In genomic region chr18:37330173-37330572, GRCh38 we compare ENCODE assay signal across 23 cellular contexts.
DNase-seq lines count a peak whose midpoint lies in the region; ATAC-seq, FAIRE-seq and TF ChIP-seq lines count a peak whose summit lies in the region.
"Had no signal": no experiment of that assay in that cellular context is flagged by ENCODE, and none has a peak within 500 bp of the region (broad histone marks: within the 10 kb centered on the region; RNA-seq: fewer than 3 reads in every experiment).

No MANE protein-coding gene starts in this region.

- no peaks in the 10 kb centered on the region for H4K20me1 ChIP-seq in HepG2 (ENCODE audit: insufficient read depth, low read length)

- no peak for TF ChIP-seq POLR2A in HepG2 (IDR thresholded peaks at IDR 0.05; ENCODE audit: insufficient read depth in 1 of 2, low read depth in 2 of 2, low read length in 2 of 2)
- no peak for TF ChIP-seq POLR2A in right lobe of liver (IDR thresholded peaks at IDR 0.05)

- TF ChIP-seq RAD21 in HepG2 (CRISPR knock-in tag; IDR thresholded peaks at IDR 0.05) = no peak

- no peaks in the 10 kb centered on the region for H3K9me3 ChIP-seq in HepG2 (ENCODE audit: low read length)
- H3K9me3 ChIP-seq in right lobe of liver = no peaks in the 10 kb centered on the region
- H3K9me3 ChIP-seq: A549 had no signal

- peak; percentile 43; the same call in 2 of the 3 replicates for ATAC-seq in HepG2
- no peak for ATAC-seq in right lobe of liver
- ATAC-seq in GM21381 (IDR thresholded peaks at IDR 0.05; ENCODE audit: unreplicated experiment) = no peak
- ATAC-seq: A549, GM23338, HCT116 had no signal

- H3K4me3 ChIP-seq in HepG2 (replicated peaks in 1 of 3; ENCODE audit: insufficient read depth in 1 of 3, low read depth in 2 of 3, low read length in 3 of 3) = no peak overlapping the region
- H3K4me3 ChIP-seq in right lobe of liver = no peak overlapping the region
- H3K4me3 ChIP-seq: A549, GM23338 had no signal

- intact Hi-C loops in HepG2 (cut with micrococcal nuclease; ENCODE audit: unreplicated experiment) (no loop called here), right lobe of liver (cut with DNase I) (no loop called here)

- H3K36me3 ChIP-seq in HepG2 (replicated peaks in 1 of 2; ENCODE audit: control insufficient read depth in 1 of 2, insufficient read depth in 2 of 2, low read length in 2 of 2) = no peaks in the 10 kb centered on the region
- no peaks in the 10 kb centered on the region for H3K36me3 ChIP-seq in right lobe of liver

- H2AFZ ChIP-seq in HepG2 (ENCODE audit: low read length) = no peak overlapping the region
- H2AFZ ChIP-seq: GM23338 had no signal

- TF ChIP-seq EP300 in HepG2 (IDR thresholded peaks at IDR 0.05; ENCODE audit: low read depth in 2 of 2, low read length in 2 of 2) (no peak), HepG2 (CRISPR knock-in tag; IDR thresholded peaks at IDR 0.05; ENCODE audit: borderline replicate concordance) (no peak)

- H3K27me3 ChIP-seq in HepG2 (ENCODE audit: control insufficient read depth in 1 of 2, insufficient read depth in 2 of 2, low read length in 2 of 2) = peaks cover 3 to 19% of the 10 kb centered on the region in 2 experiments; a peak in 4 of 5 replicates
- H3K27me3 ChIP-seq in right lobe of liver = no peaks in the 10 kb centered on the region

- no TSS peak for BruUV-seq in HepG2 (replicated peaks; lab: Mats Ljungman, UMichigan)

- WGBS in HepG2 (ENCODE audit: low lambda C conversion rate) = 26% methylated on average over 7 of the region's 7 CpGs
- 67% methylated on average over 7 of the region's 7 CpGs for WGBS in right lobe of liver (ENCODE audit: insufficient coverage, low coverage, low lambda C conversion rate, missing lambda C conversion rate)

- H3K79me2 ChIP-seq in HepG2 (ENCODE audit: insufficient read depth, low read length) = no peaks in the 10 kb centered on the region

- no peak overlapping the region for H3K9ac ChIP-seq in HepG2 (ENCODE audit: insufficient read depth, low read depth, low read length)

- POLR2A ChIA-PET in HepG2 (lab: Yijun Ruan, JAX) = no interaction called here

- no peak for DNase-seq in HepG2 (ENCODE audit: low spot score)
- no peak for DNase-seq in right lobe of liver
- DNase-seq in M059J (ENCODE audit: low read depth) = peak; percentile 11
- DNase-seq in NCI-H69 (lab: John Stamatoyannopoulos, UW) = peak; percentile 59
- no peak for DNase-seq in GDM1 (lab: John Stamatoyannopoulos, UW)
- DNase-seq in RKO (ENCODE audit: low spot score) = no peak
- DNase-seq: 8988T, ACHN, AML-193, C1 segment of cervical spinal cord, Calu3, COR-L47, DMS153, DND-41, EL, GF-D8, H9 had no signal

- no peak for FAIRE-seq in HepG2 (lab: Jason Lieb, UNC)
- FAIRE-seq: A549, GM12891, GM18507 had no signal

- in situ Hi-C loops in HepG2 (cut with HindIII; ENCODE audit: extremely low pct_ligation_motif_present, low pct_unique_long_range_greater_than_20kb) = loop anchor here (10.0 kb wide), 1 partner anchor 385 kb away; no protein-coding TSS in a partner anchor

- H3K4me1 ChIP-seq in HepG2 (ENCODE audit: insufficient read depth, low read length) (peaks cover 12% of the 10 kb centered on the region), right lobe of liver (no peaks in the 10 kb centered on the region)
- H3K4me1 ChIP-seq: A549 had no signal

- TF ChIP-seq CTCF in HepG2 (CRISPR knock-in tag; IDR thresholded peaks at IDR 0.05) (no peak), right lobe of liver (IDR thresholded peaks at IDR 0.05) (no peak)

- CTCF ChIA-PET in HepG2 (lab: Yijun Ruan, JAX; ENCODE audit: low intra/inter-chr PET ratio, low total read pairs) = no interaction called here

- no peak overlapping the region for H3K4me2 ChIP-seq in HepG2 (ENCODE audit: low read depth, low read length)
- H3K4me2 ChIP-seq: A549, GM23338 had no signal

- H3K27ac ChIP-seq in HepG2 (ENCODE audit: extremely low read length, insufficient read depth, low read length) (no peak overlapping the region), right lobe of liver (no peak overlapping the region)

TF ChIP-seq in HepG2, 621 proteins besides CTCF, POLR2A, EP300 and RAD21:
- TF ChIP-seq ZUFSP (CRISPR knock-in tag; IDR thresholded peaks at IDR 0.05; ENCODE audit: borderline replicate concordance) = no peak

Comparison
In these comparisons a context has a peak if more than half of its experiments do, and no peak if none do; other contexts are left out.
1. DNase-seq: peak in M059J (single experiment) and NCI-H69 (single experiment); none in HepG2 (single experiment), right lobe of liver (0 of 3), GDM1 (single experiment) and RKO (single experiment).